13 cellular contexts compared by ENCODE assay signal in the genomic region with DNA sequence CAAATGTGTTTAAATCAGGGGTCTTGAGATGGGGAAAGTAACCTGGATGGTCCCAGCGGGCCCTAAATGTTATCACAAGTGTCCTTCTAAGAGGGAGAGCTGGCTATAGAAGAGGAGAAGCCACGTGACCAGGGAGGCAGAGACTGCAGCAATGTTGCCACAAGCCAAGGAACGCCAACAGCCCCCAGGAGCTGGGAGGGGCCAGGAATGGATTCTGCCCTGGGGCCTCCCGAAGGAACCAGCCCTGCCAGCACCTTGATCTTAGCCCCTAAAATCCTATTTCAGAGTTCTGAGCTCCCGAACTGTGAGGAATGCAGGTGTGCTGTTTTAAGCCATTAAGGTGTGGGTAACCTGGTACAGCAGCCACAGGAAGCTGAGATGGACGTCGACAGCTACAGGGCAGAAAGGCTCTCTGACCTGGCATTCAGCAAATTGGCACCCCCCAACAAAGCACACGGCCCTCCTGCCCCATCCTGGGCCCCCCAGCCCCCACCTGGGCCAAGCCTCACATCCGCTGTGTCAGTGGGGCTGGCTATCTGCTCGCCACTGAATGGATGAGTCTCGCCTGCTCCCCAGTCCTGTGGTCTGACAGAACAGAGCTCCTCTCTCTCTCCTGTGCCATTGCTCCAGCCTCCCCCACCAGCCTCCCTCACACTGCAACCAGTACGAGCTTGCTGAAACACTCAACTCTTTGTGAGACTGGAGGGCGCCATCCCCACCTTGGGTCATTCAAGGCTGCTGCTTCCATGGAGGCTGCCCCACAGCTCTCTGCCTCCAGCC.
DNase-seq lines count a peak whose midpoint lies in the region; ATAC-seq, FAIRE-seq and TF ChIP-seq lines count a peak whose summit lies in the region.
"Had no signal": no experiment of that assay in that cellular context is flagged by ENCODE, and none has a peak within 500 bp of the region (broad histone marks: within the 10 kb centered on the region; RNA-seq: fewer than 3 reads in every experiment).

No MANE protein-coding gene starts in this region.

- H3K27me3 ChIP-seq in heart right ventricle (peaks cover 0 to 7% (median 0%) of the 10 kb centered on the region in 7 donors), left ventricle myocardium inferior (ENCODE audit: low read depth) (peaks cover 18% of the 10 kb centered on the region), trophoblast cell (ENCODE audit: insufficient read depth, low read length) (no peaks in the 10 kb centered on the region), MM.1S (replicated peaks; ENCODE audit: insufficient read depth, low read length) (no peaks in the 10 kb centered on the region)
- H3K27me3 ChIP-seq: cardiac muscle cell had no signal

- H3K9me3 ChIP-seq in heart right ventricle (no peaks in the 10 kb centered on the region), left ventricle myocardium inferior (replicated peaks) (no peaks in the 10 kb centered on the region), trophoblast cell (ENCODE audit: insufficient read depth, low read depth, low read length) (no peaks in the 10 kb centered on the region), MM.1S (replicated peaks; ENCODE audit: insufficient read depth, low read length) (no peaks in the 10 kb centered on the region)
- H3K9me3 ChIP-seq: neutrophil had no signal

- H2BK12ac ChIP-seq in trophoblast cell (ENCODE audit: low read length), result peak overlapping the region; percentile 21

- H2BK5ac ChIP-seq in trophoblast cell (ENCODE audit: low read depth, low read length, poor library complexity), result peak overlapping the region; percentile 23

- ATAC-seq in Right ventricle myocardium inferior (no peak), heart right ventricle (no peak), GM18909 (IDR thresholded peaks at IDR 0.05; ENCODE audit: poor library complexity, unreplicated experiment) (no peak)
- no peak for ATAC-seq in stimulated activated naive B cell treated with anti-CD40 and anti-IgM and Interleukin-4, amounts not matched to agents 10 μg/mL and 1 μg/mL and 100 μg/mL, for 72 hours (replicated peaks)

- no peak overlapping the region for H3K4ac ChIP-seq in trophoblast cell (ENCODE audit: low read depth, low read length)

- H3K18ac ChIP-seq in trophoblast cell (ENCODE audit: low read length), result no peak overlapping the region

- H3K79me2 ChIP-seq in trophoblast cell (ENCODE audit: control insufficient read depth, insufficient read depth, low read length, poor library complexity), result peaks cover 2% of the 10 kb centered on the region
- H3K79me2 ChIP-seq in MM.1S (ENCODE audit: low read length), result no peaks in the 10 kb centered on the region

- H3K36me3 ChIP-seq in heart right ventricle (no peaks in the 10 kb centered on the region), left ventricle myocardium inferior (no peaks in the 10 kb centered on the region), trophoblast cell (ENCODE audit: control insufficient read depth in 1 of 2, insufficient read depth in 2 of 2, low read length in 2 of 2) (peaks cover 0 to 4% of the 10 kb centered on the region in 2 experiments), MM.1S (replicated peaks; ENCODE audit: insufficient read depth, low read length) (no peaks in the 10 kb centered on the region)
- H3K36me3 ChIP-seq: cardiac muscle cell, neutrophil had no signal

- H3K4me1 Mint-ChIP-seq in stimulated activated naive B cell treated with anti-CD40 and anti-IgM and Interleukin-4, amounts not matched to agents 10 μg/mL and 1 μg/mL and 100 μg/mL, for 72 hours, result no peaks in the 10 kb centered on the region
- H3K4me1 Mint-ChIP-seq: immature natural killer cell had no signal

- intact Hi-C loops in Right ventricle myocardium inferior (cut with DNase I) (no loop called here), heart right ventricle (cut with DNase I) (no loop called here), left ventricle myocardium inferior (cut with micrococcal nuclease) (no loop called here)

- H4K91ac ChIP-seq in trophoblast cell (ENCODE audit: low read depth, low read length), result peak overlapping the region; percentile 33

- H3K4me2 ChIP-seq in trophoblast cell (ENCODE audit: low read length) (no peak overlapping the region), MM.1S (ENCODE audit: low read depth, low read length) (no peak overlapping the region)

- H3K4me1 ChIP-seq in heart right ventricle (peaks cover 5 to 62% (median 32%) of the 10 kb centered on the region in 9 donors), left ventricle myocardium inferior (peaks cover 46% of the 10 kb centered on the region), trophoblast cell (ENCODE audit: control insufficient read depth in 1 of 2, insufficient read depth in 2 of 2, low read length in 2 of 2) (peaks cover 58 to 66% of the 10 kb centered on the region in 2 experiments), MM.1S (ENCODE audit: low read length) (no peaks in the 10 kb centered on the region)

- peaks cover 31% of the 10 kb centered on the region for H3K79me1 ChIP-seq in trophoblast cell (ENCODE audit: low read length)

- TF ChIP-seq CTCF in heart right ventricle (IDR thresholded peaks at IDR 0.05), result no peak
- TF ChIP-seq CTCF in left ventricle myocardium inferior (IDR thresholded peaks at IDR 0.05; ENCODE audit: borderline replicate concordance), result no peak
- TF ChIP-seq CTCF in MM.1S (IDR thresholded peaks at IDR 0.05; ENCODE audit: low read length), result no peak

- no peaks in the 10 kb centered on the region for H4K20me1 ChIP-seq in MM.1S (ENCODE audit: insufficient read depth, low read length)

- H3K27ac ChIP-seq in heart right ventricle (peak overlapping the region in 5 of 10 donors; percentile 27 to 73 (median 63)), left ventricle myocardium inferior (replicated peaks) (peak overlapping the region; percentile 68), trophoblast cell (ENCODE audit: low read depth, low read length) (peak overlapping the region; percentile 76), MM.1S (ENCODE audit: low read length) (no peak overlapping the region)
- H3K27ac ChIP-seq: cardiac muscle cell, neutrophil, RWPE1, VCaP had no signal

- H4K8ac ChIP-seq in trophoblast cell (ENCODE audit: low read depth, low read length), result no peak overlapping the region

- H3K4me3 Mint-ChIP-seq in stimulated activated naive B cell treated with anti-CD40 and anti-IgM and Interleukin-4, amounts not matched to agents 10 μg/mL and 1 μg/mL and 100 μg/mL, for 72 hours, result no peak overlapping the region
- H3K4me3 Mint-ChIP-seq: immature natural killer cell had no signal

- H3K14ac ChIP-seq in trophoblast cell (ENCODE audit: low read length), result peak overlapping the region; percentile 21

- no peaks in the 10 kb centered on the region for H3F3A ChIP-seq in MM.1S (ENCODE audit: insufficient read depth, low read length)

- peak; percentile 64 for DNase-seq in Right ventricle myocardium inferior (ENCODE audit: missing footprints)
- no peak for DNase-seq in heart right ventricle
- DNase-seq in left ventricle myocardium inferior, result peak; percentile 11
- DNase-seq in trophoblast cell, result peak; percentile 56 to 61
- DNase-seq in urothelium cell line (ENCODE audit: low spot score), result peak; percentile 22
- DNase-seq in stimulated activated naive B cell treated with anti-CD40 and anti-IgM and Interleukin-4, amounts not matched to agents 10 μg/mL and 1 μg/mL and 100 μg/mL, for 72 hours, result no peak
- DNase-seq in MM.1S, result no peak
- DNase-seq: immature natural killer cell had no signal

- peak overlapping the region; percentile 19 for H2BK120ac ChIP-seq in trophoblast cell (ENCODE audit: insufficient read depth, low read length, poor library complexity)

- no peak overlapping the region for H3K27ac Mint-ChIP-seq in stimulated activated naive B cell treated with anti-CD40 and anti-IgM and Interleukin-4, amounts not matched to agents 10 μg/mL and 1 μg/mL and 100 μg/mL, for 72 hours
- H3K27ac Mint-ChIP-seq: immature natural killer cell had no signal

- WGBS in heart right ventricle, 2 donors, result 82 to 86% methylated on average over 13 of the region's 13 CpGs
- WGBS in trophoblast cell (ENCODE audit: extremely low coverage, insufficient coverage, insufficient read length), result no CpG with 5 or more reads among the region's 13 CpGs

- H4K12ac ChIP-seq in trophoblast cell (ENCODE audit: low read depth, low read length), result no peak overlapping the region

- no peak for FAIRE-seq in urothelium cell line (lab: Jason Lieb, UNC)

- no peaks in the 10 kb centered on the region for H3K9me3 Mint-ChIP-seq in stimulated activated naive B cell treated with anti-CD40 and anti-IgM and Interleukin-4, amounts not matched to agents 10 μg/mL and 1 μg/mL and 100 μg/mL, for 72 hours
- H3K9me3 Mint-ChIP-seq: immature natural killer cell had no signal

- H3K9me2 ChIP-seq in MM.1S (replicated peaks; ENCODE audit: insufficient read depth, low read length), result no peaks in the 10 kb centered on the region

- peak overlapping the region; percentile 17 for H2AK5ac ChIP-seq in trophoblast cell (ENCODE audit: low read length)

- H3K9ac ChIP-seq in trophoblast cell (ENCODE audit: low read length) (no peak overlapping the region), MM.1S (ENCODE audit: low read length) (no peak overlapping the region)

- H3K23ac ChIP-seq in trophoblast cell (ENCODE audit: low read length), result no peak overlapping the region

- H2AFZ ChIP-seq in trophoblast cell (ENCODE audit: insufficient read depth, low read length, poor library complexity) (no peak overlapping the region), MM.1S (ENCODE audit: low read length) (no peak overlapping the region)

- H3K27me3 Mint-ChIP-seq in stimulated activated naive B cell treated with anti-CD40 and anti-IgM and Interleukin-4, amounts not matched to agents 10 μg/mL and 1 μg/mL and 100 μg/mL, for 72 hours, result peaks cover 6 to 10% of the 10 kb centered on the region in 2 donors

- H3K4me3 ChIP-seq in heart right ventricle, result no peak overlapping the region
- no peak overlapping the region for H3K4me3 ChIP-seq in left ventricle myocardium inferior
- no peak overlapping the region for H3K4me3 ChIP-seq in trophoblast cell (ENCODE audit: low read depth, low read length)
- no peak overlapping the region for H3K4me3 ChIP-seq in MM.1S (ENCODE audit: low read length)
- H3K4me3 ChIP-seq: cardiac muscle cell had no signal

- no peaks in the 10 kb centered on the region for H3K36me3 Mint-ChIP-seq in stimulated activated naive B cell treated with anti-CD40 and anti-IgM and Interleukin-4, amounts not matched to agents 10 μg/mL and 1 μg/mL and 100 μg/mL, for 72 hours
- H3K36me3 Mint-ChIP-seq: immature natural killer cell had no signal

Comparison
In these comparisons a context has a peak if more than half of its experiments do, and no peak if none do; other contexts are left out.
1. DNase-seq: peak in Right ventricle myocardium inferior (single experiment), left ventricle myocardium inferior (single experiment), trophoblast cell (2 of 2) and urothelium cell line (single experiment); none in heart right ventricle (0 of 2), stimulated activated naive B cell treated with anti-CD40 and anti-IgM and Interleukin-4, amounts not matched to agents 10 μg/mL and 1 μg/mL and 100 μg/mL, for 72 hours (single experiment) and MM.1S (single experiment).